1 cellular context compared by ENCODE assay signal in genomic region chr10:60003709-60004191, GRCh38.
A peak's percentile ranks its signal among the peaks of the same experiment; 100 is the strongest.
TF ChIP-seq lines count a peak whose summit lies in the region.

No MANE protein-coding gene starts in this region.

TF ChIP-seq in H1, 55 proteins besides CTCF, POLR2A, EP300 and RAD21:
- TF ChIP-seq TAF1 (IDR thresholded peaks at IDR 0.05; ENCODE audit: low read depth, low read length): 0 out of 2 replicates have a peak, but pooled peaks have one; percentile 15
- TF ChIP-seq SIN3A (conservative IDR thresholded peaks at IDR 0.05 in 1 of 2, IDR thresholded peaks at IDR 0.05 in 1 of 2; ENCODE audit: low read depth in 1 of 2, low read length in 2 of 2): no peak
- TF ChIP-seq, protein P1, sequence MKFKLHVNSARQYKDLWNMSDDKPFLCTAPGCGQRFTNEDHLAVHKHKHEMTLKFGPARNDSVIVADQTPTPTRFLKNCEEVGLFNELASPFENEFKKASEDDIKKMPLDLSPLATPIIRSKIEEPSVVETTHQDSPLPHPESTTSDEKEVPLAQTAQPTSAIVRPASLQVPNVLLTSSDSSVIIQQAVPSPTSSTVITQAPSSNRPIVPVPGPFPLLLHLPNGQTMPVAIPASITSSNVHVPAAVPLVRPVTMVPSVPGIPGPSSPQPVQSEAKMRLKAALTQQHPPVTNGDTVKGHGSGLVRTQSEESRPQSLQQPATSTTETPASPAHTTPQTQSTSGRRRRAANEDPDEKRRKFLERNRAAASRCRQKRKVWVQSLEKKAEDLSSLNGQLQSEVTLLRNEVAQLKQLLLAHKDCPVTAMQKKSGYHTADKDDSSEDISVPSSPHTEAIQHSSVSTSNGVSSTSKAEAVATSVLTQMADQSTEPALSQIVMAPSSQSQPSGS (IDR thresholded peaks at IDR 0.05; ENCODE audit: low read length): 0 out of 2 replicates have a peak, but pooled peaks have one; percentile 35
- no peak for TF ChIP-seq SP2 (IDR thresholded peaks at IDR 0.05; ENCODE audit: low read length)
- no peak for TF ChIP-seq EZH2 (IDR thresholded peaks at IDR 0.05; ENCODE audit: low read depth, low read length, severe bottlenecking)
- TF ChIP-seq, protein P2, sequence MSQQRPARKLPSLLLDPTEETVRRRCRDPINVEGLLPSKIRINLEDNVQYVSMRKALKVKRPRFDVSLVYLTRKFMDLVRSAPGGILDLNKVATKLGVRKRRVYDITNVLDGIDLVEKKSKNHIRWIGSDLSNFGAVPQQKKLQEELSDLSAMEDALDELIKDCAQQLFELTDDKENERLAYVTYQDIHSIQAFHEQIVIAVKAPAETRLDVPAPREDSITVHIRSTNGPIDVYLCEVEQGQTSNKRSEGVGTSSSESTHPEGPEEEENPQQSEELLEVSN (IDR thresholded peaks at IDR 0.05): no peak
- no peak for TF ChIP-seq CEBPB (IDR thresholded peaks at IDR 0.05; ENCODE audit: low read depth, low read length)
- TF ChIP-seq NANOG (IDR thresholded peaks at IDR 0.05; ENCODE audit: insufficient read depth, low read depth, low read length, poor library complexity, severe bottlenecking): peak; percentile 75
- peak; percentile 45; the same call in 1 of the 2 replicates for TF ChIP-seq TEAD4 (IDR thresholded peaks at IDR 0.05; ENCODE audit: low read depth, low read length)
- no peak for TF ChIP-seq KDM5A (IDR thresholded peaks at IDR 0.05; ENCODE audit: low read length)
- TF ChIP-seq KDM1A (IDR thresholded peaks at IDR 0.05; ENCODE audit: borderline replicate concordance, low read length): no peak
- no peak for TF ChIP-seq CBX5 (IDR thresholded peaks at IDR 0.05; ENCODE audit: low read depth, low read length)
- no peak for TF ChIP-seq USF2 (IDR thresholded peaks at IDR 0.05; ENCODE audit: low read length)
- peak; percentile 83 for TF ChIP-seq CHD7 (IDR thresholded peaks at IDR 0.05; ENCODE audit: insufficient replicate concordance, low read length)
- TF ChIP-seq CHD2 (IDR thresholded peaks at IDR 0.05; ENCODE audit: low read length): no peak
- TF ChIP-seq YY1 (IDR thresholded peaks at IDR 0.05; ENCODE audit: low read depth, low read length): peak; percentile 86
- TF ChIP-seq CHD1 (IDR thresholded peaks at IDR 0.05; ENCODE audit: low read depth, low read length): no peak
- peak; percentile 74; the same call in 1 of the 2 replicates for TF ChIP-seq POU5F1 (IDR thresholded peaks at IDR 0.05; ENCODE audit: low read depth, low read length)
- peak in 1 of 2 experiments; percentile 40 for TF ChIP-seq BCL11A (IDR thresholded peaks at IDR 0.05; ENCODE audit: low read depth in 2 of 2, low read length in 2 of 2)
- TF ChIP-seq TCF12 (IDR thresholded peaks at IDR 0.05; ENCODE audit: low read depth, low read length): peak; percentile 93
- TF ChIP-seq HDAC2 (IDR thresholded peaks at IDR 0.05; ENCODE audit: borderline replicate concordance in 1 of 2, low read depth in 2 of 2, low read length in 2 of 2): peak; percentile 85 to 97; a peak in 2 of 4 replicates
